14 cellular contexts compared by ENCODE assay signal in genomic region chr4:152709675-152710438, GRCh38. TPM values are rescaled to one million over a fixed set of nuclear protein-coding genes. Genes with fewer than 3 reads are reported as not detected.
DNase-seq lines count a peak whose midpoint lies in the region; ATAC-seq and TF ChIP-seq lines count a peak whose summit lies in the region.
"Had no signal": no experiment of that assay in that cellular context is flagged by ENCODE, and none has a peak within 500 bp of the region (broad histone marks: within the 10 kb centered on the region; RNA-seq: fewer than 3 reads in every experiment).

No MANE protein-coding gene starts in this region.

- H2BK12ac ChIP-seq in H9 (ENCODE audit: insufficient read length, low read depth, low read length) (peak overlapping the region; percentile 67), trophoblast cell (ENCODE audit: low read length) (peak overlapping the region; percentile 97)

- no peak overlapping the region for H3T11ph ChIP-seq in H9 (ENCODE audit: low read length)

- H3K4me3 ChIP-seq in WERI-Rb-1 (ENCODE audit: low read depth, low read length) (no peak overlapping the region), trophoblast cell (ENCODE audit: low read depth, low read length) (no peak overlapping the region)
- H3K4me3 ChIP-seq: thoracic aorta had no signal

- H3K27me3 ChIP-seq in H9 (ENCODE audit: insufficient read depth, low read length) (no peaks in the 10 kb centered on the region), WERI-Rb-1 (ENCODE audit: insufficient read depth, low read depth, severe bottlenecking) (no peaks in the 10 kb centered on the region), trophoblast cell (ENCODE audit: insufficient read depth, low read length) (no peaks in the 10 kb centered on the region)

- H3K4ac ChIP-seq in H9 (ENCODE audit: low read depth, low read length), result no peak overlapping the region
- no peak overlapping the region for H3K4ac ChIP-seq in trophoblast cell (ENCODE audit: low read depth, low read length)

- no peaks in the 10 kb centered on the region for H3K36me3 ChIP-seq in WERI-Rb-1
- no peaks in the 10 kb centered on the region for H3K36me3 ChIP-seq in trophoblast cell (ENCODE audit: control insufficient read depth in 1 of 2, insufficient read depth in 2 of 2, low read length in 2 of 2)
- H3K36me3 ChIP-seq: thoracic aorta had no signal

- H4K5ac ChIP-seq in H9 (ENCODE audit: insufficient read length, low read depth, low read length), result no peak overlapping the region

- WGBS in H9 (ENCODE audit: extremely low coverage, insufficient read length, low lambda C conversion rate), result no CpG with 5 or more reads among the region's 6 CpGs
- WGBS in trophoblast cell (ENCODE audit: extremely low coverage, insufficient coverage, insufficient read length), result no CpG with 5 or more reads among the region's 6 CpGs

- H2BK120ac ChIP-seq in H9 (ENCODE audit: low read depth, low read length, poor library complexity, severe bottlenecking) (no peak overlapping the region), trophoblast cell (ENCODE audit: insufficient read depth, low read length, poor library complexity) (peak overlapping the region; percentile 90)

- no peak overlapping the region for H4K12ac ChIP-seq in trophoblast cell (ENCODE audit: low read depth, low read length)

- no peak overlapping the region for H2AFZ ChIP-seq in H9 (ENCODE audit: low read length)
- no peak overlapping the region for H2AFZ ChIP-seq in trophoblast cell (ENCODE audit: insufficient read depth, low read length, poor library complexity)

- TF ChIP-seq CTCF in H9 (conservative IDR thresholded peaks at IDR 0.05) (no peak), WERI-Rb-1 (IDR thresholded peaks at IDR 0.05; ENCODE audit: low read depth, low read length) (no peak)

- no peak overlapping the region for H2BK20ac ChIP-seq in H9 (ENCODE audit: low read depth, low read length, poor library complexity, severe bottlenecking)

- H3K4me1 ChIP-seq in H9 (ENCODE audit: insufficient read depth, low read length), result peaks cover 2% of the 10 kb centered on the region
- H3K4me1 ChIP-seq in trophoblast cell (ENCODE audit: control insufficient read depth in 1 of 2, insufficient read depth in 2 of 2, low read length in 2 of 2), result peaks cover 17 to 22% of the 10 kb centered on the region in 2 experiments

- no peak overlapping the region for H3K56ac ChIP-seq in H9 (ENCODE audit: insufficient read length, low read depth, low read length)

- no peak overlapping the region for H2BK5ac ChIP-seq in H9 (ENCODE audit: insufficient read length, low read length)
- peak overlapping the region; percentile 80 for H2BK5ac ChIP-seq in trophoblast cell (ENCODE audit: low read depth, low read length, poor library complexity)

- peaks cover 0 to under 1% (median under 1%) of the 10 kb centered on the region in 3 experiments; a peak in 3 of 7 replicates for H3K36me3 Mint-ChIP-seq in H9 (ENCODE audit: insufficient read depth in 1 of 3, low read depth in 3 of 3)

- ATAC-seq in HG03521 (IDR thresholded peaks at IDR 0.05; ENCODE audit: unreplicated experiment), result no peak
- ATAC-seq: HCT116 had no signal

- H3K27ac ChIP-seq in H9 (ENCODE audit: insufficient read length, low read depth, low read length) (no peak overlapping the region), WERI-Rb-1 (no peak overlapping the region), trophoblast cell (ENCODE audit: low read depth, low read length) (peak overlapping the region; percentile 86)
- H3K27ac ChIP-seq: thoracic aorta had no signal

- peaks cover 53 to 56% of the 10 kb centered on the region in 2 experiments for H3K4me1 Mint-ChIP-seq in H9

- H3K18ac ChIP-seq in H9 (ENCODE audit: insufficient read length, low read depth, low read length), result no peak overlapping the region
- peak overlapping the region; percentile 14 for H3K18ac ChIP-seq in trophoblast cell (ENCODE audit: low read length)

- no peak overlapping the region for H2AK5ac ChIP-seq in H9 (ENCODE audit: insufficient read length, low read length)
- H2AK5ac ChIP-seq in trophoblast cell (ENCODE audit: low read length), result peak overlapping the region; percentile 87

- H3K27me3 Mint-ChIP-seq in H9 (ENCODE audit: low read depth), result no peaks in the 10 kb centered on the region

- H3K79me2 ChIP-seq in H9 (ENCODE audit: insufficient read depth, low read length) (no peaks in the 10 kb centered on the region), trophoblast cell (ENCODE audit: control insufficient read depth, insufficient read depth, low read length, poor library complexity) (peaks cover 3% of the 10 kb centered on the region)

- no peak overlapping the region for H2BK15ac ChIP-seq in H9 (ENCODE audit: low read depth, low read length)

- no peaks in the 10 kb centered on the region for H3K23me2 ChIP-seq in H9 (ENCODE audit: insufficient read length, low read depth, low read length, poor library complexity, severe bottlenecking)

- H3K4me2 ChIP-seq in H9 (ENCODE audit: insufficient read depth, insufficient read length, low read length) (no peak overlapping the region), trophoblast cell (ENCODE audit: low read length) (no peak overlapping the region)

- H4K8ac ChIP-seq in H9 (replicated peaks; ENCODE audit: insufficient read length, low read depth, low read length), result no peak overlapping the region
- H4K8ac ChIP-seq in trophoblast cell (ENCODE audit: low read depth, low read length), result no peak overlapping the region

- H3K14ac ChIP-seq in H9 (ENCODE audit: insufficient read depth, low read length), result no peak overlapping the region
- no peak overlapping the region for H3K14ac ChIP-seq in trophoblast cell (ENCODE audit: low read length)

- no peak overlapping the region for H3K4me3 Mint-ChIP-seq in H9
- H3K4me3 Mint-ChIP-seq: naive B cell had no signal

- peak overlapping the region in 1 of 3 experiments; percentile 66; a peak in 1 of 7 replicates for H3K27ac Mint-ChIP-seq in H9

- H3K9me3 ChIP-seq in H9 (ENCODE audit: control insufficient read depth, low read depth, low read length), result no peaks in the 10 kb centered on the region
- no peaks in the 10 kb centered on the region for H3K9me3 ChIP-seq in WERI-Rb-1 (ENCODE audit: severe bottlenecking)
- peaks cover under 1% of the 10 kb centered on the region for H3K9me3 ChIP-seq in trophoblast cell (ENCODE audit: insufficient read depth, low read depth, low read length)
- H3K9me3 ChIP-seq: thoracic aorta had no signal

- DNase-seq in SIG-M5 treated with dmso at 0.1 percent for 504 hours (lab: John Stamatoyannopoulos, UW; ENCODE audit: unreplicated experiment) (peak; percentile 62), SIG-M5 (lab: John Stamatoyannopoulos, UW) (no peak), H9 (no peak), WERI-Rb-1 (peak; percentile 16), trophoblast cell (peak; percentile 12 to 45), DMS 273 treated with DMSO at 0.1 percent for 48 hours (lab: John Stamatoyannopoulos, UW) (no peak), activated gamma-delta T cell (lab: John Stamatoyannopoulos, UW) (no peak)
- DNase-seq: caudate nucleus; IMR-90; naive B cell; stimulated activated CD4-positive, alpha-beta T cell treated with anti-CD3 and anti-CD28 coated beads, Interleukin-15, amount 100 ng/mL, for 24 hours had no signal

- H3K23ac ChIP-seq in H9 (ENCODE audit: insufficient read length, low read depth, low read length) (no peak overlapping the region), trophoblast cell (ENCODE audit: low read length) (no peak overlapping the region)

- no peaks in the 10 kb centered on the region for H4K20me1 ChIP-seq in H9 (ENCODE audit: control insufficient read depth, insufficient read depth, insufficient read length)

- no peak overlapping the region for H3K9ac ChIP-seq in H9 (ENCODE audit: extremely low read depth, insufficient read length, low read length)
- H3K9ac ChIP-seq in trophoblast cell (ENCODE audit: low read length), result no peak overlapping the region

- no peaks in the 10 kb centered on the region for H3K79me1 ChIP-seq in H9 (ENCODE audit: insufficient read depth, low read depth, low read length, poor library complexity, severe bottlenecking)
- H3K79me1 ChIP-seq in trophoblast cell (ENCODE audit: low read length), result peaks cover 24% of the 10 kb centered on the region

- H4K91ac ChIP-seq in H9 (ENCODE audit: insufficient read length, low read depth, low read length), result no peak overlapping the region
- peak overlapping the region; percentile 50 for H4K91ac ChIP-seq in trophoblast cell (ENCODE audit: low read depth, low read length)

- H3K9me3 Mint-ChIP-seq in H9, result peaks cover 0 to 2% of the 10 kb centered on the region in 2 experiments; a peak in 2 of 5 replicates

RNA-seq across cellular contexts. Expression of gene TMEM154, which starts 30.1 kb away (rescaled TPM):
- total RNA-seq in H9 (2021), result 0.77 and 1.7 TPM in 2 replicates
- 7.5 and 8.3 TPM in 2 replicates for polyA plus RNA-seq in trophoblast cell (2013)

Comparison
In these comparisons a context has a peak if more than half of its experiments do, and no peak if none do; other contexts are left out.
1. DNase-seq: peak in SIG-M5 treated with dmso at 0.1 percent for 504 hours (single experiment), WERI-Rb-1 (single experiment) and trophoblast cell (2 of 2); none in SIG-M5 (single experiment), H9 (single experiment), DMS 273 treated with DMSO at 0.1 percent for 48 hours (single experiment) and activated gamma-delta T cell (single experiment).